ENCODE assay signal across 27 cellular contexts in genomic region chr21:29832217-29832616, GRCh38.
"Had no signal": no experiment of that assay in that cellular context is flagged by ENCODE, and none has a peak within 500 bp of the region (broad histone marks: within the 10 kb centered on the region; RNA-seq: fewer than 3 reads in every experiment).

No MANE protein-coding gene starts in this region.

- H3K9me3 ChIP-seq: suprapubic skin, testis, thoracic aorta, thyroid gland, uterus, vagina had no signal

- DNase-seq: stimulated activated CD4-positive, alpha-beta T cell treated with anti-CD3 and anti-CD28 coated beads, Interleukin-2, amount 100 ng/mL, for 48 hours; stimulated activated CD4-positive, alpha-beta T cell treated with anti-CD3 and anti-CD28 coated beads, Interleukin-4, amount 100 ng/mL, for 1 hour; stimulated activated CD4-positive, alpha-beta T cell treated with anti-CD3 and anti-CD28 coated beads, Interleukin-4, amount 100 ng/mL, for 24 hours; stimulated activated CD4-positive, alpha-beta T cell treated with anti-CD3 and anti-CD28 coated beads, Interleukin-4, amount 100 ng/mL, for 4 hours; stimulated activated CD8-positive, alpha-beta memory T cell treated with anti-CD3 and anti-CD28 coated beads, Interleukin-4, amount 100 ng/mL, for 48 hours; stimulated activated naive B cell treated with anti-CD40 and anti-IgM and Interleukin-4, amounts not matched to agents 10 μg/mL and 1 μg/mL and 100 μg/mL, for 72 hours; stimulated activated naive CD4-positive, alpha-beta T cell; stimulated activated naive CD4-positive, alpha-beta T cell treated with Interleukin-2 at 50 U/mL for 16 hours; stimulated activated naive CD8-positive, alpha-beta T cell treated with anti-CD3 and anti-CD28 coated beads, Interleukin-15, amount 100 ng/mL, for 72 hours; stimulated activated naive CD8-positive, alpha-beta T cell treated with anti-CD3 and anti-CD28 coated beads, Interleukin-15, Interleukin-2, amounts not matched to agents 100 U/mL and 50 U/mL, for 24 hours; stomach; substantia nigra; testis; thyroid gland; tibial artery; transverse colon; trophoblast cell; upper lobe of left lung; upper lobe of right lung; uterus had no signal

- H3K27ac ChIP-seq: stomach, suprapubic skin, testis, thoracic aorta, thyroid gland, tibial artery, tibial nerve, transverse colon, upper lobe of left lung, upper lobe of right lung, uterus, vagina had no signal

- H3K4me3 ChIP-seq: stomach, suprapubic skin, testis, thoracic aorta, thyroid gland, tibial artery, tibial nerve, transverse colon, upper lobe of left lung, upper lobe of right lung, uterus, vagina had no signal

- H3K4me1 ChIP-seq: stomach, suprapubic skin, testis, thyroid gland, tibial artery, tibial nerve, transverse colon, upper lobe of left lung, upper lobe of right lung, uterus, vagina had no signal

- H3K27me3 ChIP-seq: stomach, suprapubic skin, testis, thyroid gland, tibial artery, tibial nerve, transverse colon, upper lobe of left lung, upper lobe of right lung, uterus, vagina had no signal

- ATAC-seq: stimulated activated effector memory CD8-positive, alpha-beta T cell treated with anti-CD3 and anti-CD28 coated beads, Interleukin-12 subunit alpha, Interleukin-12 subunit beta, amount 100 ng/mL, for 72 hours; stimulated activated memory B cell treated with anti-CD40 and anti-IgM and Interleukin-4, amounts not matched to agents 10 μg/mL and 1 μg/mL and 100 μg/mL, for 72 hours; stimulated activated naive B cell treated with anti-CD40 and anti-IgM and Interleukin-4, amounts not matched to agents 10 μg/mL and 1 μg/mL and 100 μg/mL, for 72 hours; stimulated activated naive CD8-positive, alpha-beta T cell treated with anti-CD3 and anti-CD28 coated beads, Interleukin-15, amount 100 ng/mL, for 72 hours; stimulated activated naive CD8-positive, alpha-beta T cell treated with anti-CD3 and anti-CD28 coated beads, Interleukin-15, Interleukin-2, amounts not matched to agents 100 U/mL and 50 U/mL, for 24 hours; upper lobe of right lung had no signal

- H3K36me3 ChIP-seq: stomach, suprapubic skin, thoracic aorta, thyroid gland, tibial artery, tibial nerve, transverse colon, upper lobe of left lung, upper lobe of right lung, uterus, vagina had no signal

- FAIRE-seq: urothelium cell line had no signal
